In genomic region chr2:168346725-168347477, GRCh38 we compare ENCODE assay signal across 8 cellular contexts.
DNase-seq lines count a peak whose midpoint lies in the region; ATAC-seq and TF ChIP-seq lines count a peak whose summit lies in the region.

No MANE protein-coding gene starts in this region.

- H3K27ac ChIP-seq in Peyer's patch (peak overlapping the region in 3 of 4 donors; percentile 9 to 76 (median 63)), foreskin keratinocyte (peak overlapping the region; percentile 24), neutrophil (no peak overlapping the region), substantia nigra (ENCODE audit: low read depth, low read length, poor library complexity, severe bottlenecking) (no peak overlapping the region)

- TF ChIP-seq CTCF in Peyer's patch (IDR thresholded peaks at IDR 0.05) (peak; percentile 54 to 94 (median 81)), foreskin keratinocyte (conservative IDR thresholded peaks at IDR 0.05) (peak; percentile 92), neutrophil (IDR thresholded peaks at IDR 0.05) (peak; percentile 62)

- in situ Hi-C loops in Caki2 (cut with HindIII; ENCODE audit: low pct_unique_long_range_greater_than_20kb, low sequenced_read_pairs): no loop called here

- H3K36me3 ChIP-seq in Peyer's patch: no peaks in the 10 kb centered on the region
- no peaks in the 10 kb centered on the region for H3K36me3 ChIP-seq in neutrophil

- DNase-seq in Caki2 (ENCODE audit: low read depth) (peak; percentile 54), HuH-7 (ENCODE audit: low spot score) (peak; percentile 51), Peyer's patch (peak; percentile 41 to 84 (median 66)), foreskin keratinocyte (peak; percentile 22 to 58), substantia nigra (lab: John Stamatoyannopoulos, UW) (peak in 41 of 49 donors; percentile 2 to 70 (median 35))
- DNase-seq in activated T-helper 9 cell treated with anti-CD3 and anti-CD28 coated beads, Interleukin-2, amount 50 U/mL, for 16 hours (ENCODE audit: low read depth): peak; percentile 31

- H3K4me1 ChIP-seq in Peyer's patch (peaks cover 0 to 13% (median 0%) of the 10 kb centered on the region in 4 donors), foreskin keratinocyte (peaks cover 18% of the 10 kb centered on the region), neutrophil (ENCODE audit: control insufficient read depth in 1 of 2, insufficient read depth in 1 of 2, low read depth in 1 of 2, low read length in 1 of 2) (peaks cover 4 to 6% of the 10 kb centered on the region in 2 experiments)

- TF ChIP-seq POLR2A in Peyer's patch (IDR thresholded peaks at IDR 0.05): no peak

- H3K27me3 ChIP-seq in Peyer's patch: no peaks in the 10 kb centered on the region
- H3K27me3 ChIP-seq in foreskin keratinocyte: no peaks in the 10 kb centered on the region
- no peaks in the 10 kb centered on the region for H3K27me3 ChIP-seq in neutrophil

- H3K4me3 ChIP-seq in Peyer's patch: peak overlapping the region; percentile 27 to 66 (median 44)
- H3K4me3 ChIP-seq in neutrophil (ENCODE audit: low read depth in 1 of 2, low read length in 1 of 2): peak overlapping the region; percentile 49 to 57

- H3K9me3 ChIP-seq in Peyer's patch (no peaks in the 10 kb centered on the region), neutrophil (no peaks in the 10 kb centered on the region)

- ATAC-seq in GM21381 (IDR thresholded peaks at IDR 0.05; ENCODE audit: unreplicated experiment) (peak; percentile 66), foreskin keratinocyte (peak; percentile 79)

Comparison
In these comparisons a context has a peak if more than half of its experiments do, and no peak if none do; other contexts are left out.
1. H3K27ac ChIP-seq: peak in Peyer's patch (3 of 4) and foreskin keratinocyte (single experiment); none in neutrophil (single experiment) and substantia nigra (single experiment).
2. Peak in every context shown above with its lines, with median percentiles within 50 percentile points of each other: DNase-seq and CTCF ChIP-seq.